ENCODE assay signal across 15 cellular contexts in genomic region chr17:79907855-79908254, GRCh38.
A peak's percentile ranks its signal among the peaks of the same experiment; 100 is the strongest.
DNase-seq lines count a peak whose midpoint lies in the region; ATAC-seq and TF ChIP-seq lines count a peak whose summit lies in the region.
"Had no signal": no experiment of that assay in that cellular context is flagged by ENCODE, and none has a peak within 500 bp of the region (broad histone marks: within the 10 kb centered on the region; RNA-seq: fewer than 3 reads in every experiment).

No MANE protein-coding gene starts in this region.

- DNase-seq in Daoy (ENCODE audit: low read depth): peak; percentile 31
- DNase-seq in HT-29 (ENCODE audit: low spot score): peak; percentile 54
- peak; percentile 43 for DNase-seq in dermis blood vessel endothelial cell
- DNase-seq in mucosa of gallbladder (ENCODE audit: low spot score): peak; percentile 66
- DNase-seq in mammary epithelial cell: no peak
- DNase-seq in NAMALWA (ENCODE audit: low spot score): no peak
- DNase-seq in dedifferentiated amniotic fluid mesenchymal stem cell (ENCODE audit: extremely low spot score): no peak
- DNase-seq: activated CD4-positive, alpha-beta memory T cell treated with anti-CD3 and anti-CD28 coated beads, Interleukin-2, amount 10 ng/mL, durations not matched to agents 7 days and 5 days; activated T-cell treated with anti-CD3 and anti-CD28 coated beads, Interleukin-2, amount 50 U/mL, for 48 hours; erythroblast; naive B cell; NCI-H1694; NCI-H748 treated with DMSO at 0.1 percent for 48 hours had no signal

- ATAC-seq in GM21529 (IDR thresholded peaks at IDR 0.05; ENCODE audit: unreplicated experiment): no peak

- H3K9ac ChIP-seq in mammary epithelial cell (ENCODE audit: insufficient read depth, low read length): no peak overlapping the region

- in situ Hi-C loops in mammary epithelial cell (cut with MboI; ENCODE audit: low sequenced_read_pairs in 2 of 2): no loop called here

- H4K20me1 ChIP-seq in mammary epithelial cell (ENCODE audit: insufficient read depth, low read length): no peaks in the 10 kb centered on the region

- dilution Hi-C loops in mammary epithelial cell (cut with HindIII; ENCODE audit: low sequenced_read_pairs): no loop called here

- CTCF ChIA-PET in mammary epithelial cell (lab: Charles Lee; ENCODE audit: low non-redundant PET): no interaction called here

- no peaks in the 10 kb centered on the region for H3K79me2 ChIP-seq in mammary epithelial cell (ENCODE audit: insufficient read depth, low read length)

- no peak for TF ChIP-seq CTCF in mammary epithelial cell (conservative IDR thresholded peaks at IDR 0.05 in 1 of 2, IDR thresholded peaks at IDR 0.05 in 1 of 2; ENCODE audit: extremely low read depth in 1 of 2, insufficient read depth in 1 of 2, low read depth in 1 of 2, low read length in 2 of 2)

- H3K36me3 ChIP-seq in mammary epithelial cell (ENCODE audit: insufficient read depth, low read length): no peaks in the 10 kb centered on the region
- H3K36me3 ChIP-seq: adrenal gland had no signal

- H3K27ac ChIP-seq in mammary epithelial cell (ENCODE audit: insufficient read depth, low read depth, low read length): no peak overlapping the region
- H3K27ac ChIP-seq: adrenal gland had no signal

- no peaks in the 10 kb centered on the region for H3K27me3 ChIP-seq in mammary epithelial cell (ENCODE audit: insufficient read depth, low read length)
- H3K27me3 ChIP-seq: adrenal gland had no signal

- intact Hi-C loops in mammary epithelial cell (cut with micrococcal nuclease): no loop called here

- no peak overlapping the region for H2AFZ ChIP-seq in mammary epithelial cell (ENCODE audit: low read depth, low read length)

- no peaks in the 10 kb centered on the region for H3K9me3 ChIP-seq in mammary epithelial cell (replicated peaks; ENCODE audit: insufficient read depth, low read length)
- H3K9me3 ChIP-seq: adrenal gland had no signal

- no peaks in the 10 kb centered on the region for H3K4me1 ChIP-seq in mammary epithelial cell (ENCODE audit: insufficient read depth, low read length)
- H3K4me1 ChIP-seq: adrenal gland had no signal

- no TSS peak for BruUV-seq in mammary epithelial cell (replicated peaks; lab: Mats Ljungman, UMichigan)

- H3K4me3 ChIP-seq in mammary epithelial cell (replicated peaks in 1 of 3; ENCODE audit: insufficient read depth in 1 of 3, low read depth in 2 of 3, low read length in 3 of 3): no peak overlapping the region
- H3K4me3 ChIP-seq: adrenal gland had no signal

- WGBS in mammary epithelial cell (ENCODE audit: low coverage, missing lambda C conversion rate): 81% methylated on average over 16 of the region's 16 CpGs

- H3K4me2 ChIP-seq in mammary epithelial cell (ENCODE audit: insufficient read depth, low read depth, low read length): no peak overlapping the region

Comparison
In these comparisons a context has a peak if more than half of its experiments do, and no peak if none do; other contexts are left out.
1. DNase-seq: peak in Daoy (single experiment), HT-29 (single experiment), dermis blood vessel endothelial cell (single experiment) and mucosa of gallbladder (single experiment); none in mammary epithelial cell (single experiment), NAMALWA (single experiment) and dedifferentiated amniotic fluid mesenchymal stem cell (single experiment).